Comparison of ENCODE assay signal across 1 cellular context in genomic region chr6:36999467-37000125, GRCh38.
TF ChIP-seq lines count a peak whose summit lies in the region.

No MANE protein-coding gene starts in this region.

TF ChIP-seq in HepG2, 621 proteins besides CTCF, POLR2A, EP300 and RAD21:
- TF ChIP-seq SYNCRIP (IDR thresholded peaks at IDR 0.05; ENCODE audit: insufficient read depth, low read depth, low read length) (no peak), MNT (IDR thresholded peaks at IDR 0.05) (0 out of 2 replicates have a peak, but pooled peaks have one; percentile 29), ZBTB2 (CRISPR knock-in tag; IDR thresholded peaks at IDR 0.05; ENCODE audit: low read depth) (no peak)
